Comparison of ENCODE assay signal across 1 cellular context in the genomic region with DNA sequence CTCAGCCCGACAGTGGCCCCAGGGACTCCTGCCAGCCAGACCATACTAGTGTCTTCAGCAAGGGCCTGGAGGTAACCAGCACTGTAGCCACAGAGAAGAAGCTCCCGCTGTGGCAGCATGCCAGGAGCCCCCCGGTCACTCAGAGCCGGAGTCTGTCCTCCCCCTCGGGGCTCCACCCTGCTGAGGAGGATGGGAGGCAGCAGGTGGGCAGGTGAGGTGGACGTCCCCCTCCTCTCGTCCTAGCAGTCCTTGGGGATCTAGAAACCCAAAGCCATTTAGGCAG.
TF ChIP-seq lines count a peak whose summit lies in the region.

No MANE protein-coding gene starts in this region.

TF ChIP-seq in HepG2, 621 proteins besides CTCF, POLR2A, EP300 and RAD21:
- TF ChIP-seq, protein P1, sequence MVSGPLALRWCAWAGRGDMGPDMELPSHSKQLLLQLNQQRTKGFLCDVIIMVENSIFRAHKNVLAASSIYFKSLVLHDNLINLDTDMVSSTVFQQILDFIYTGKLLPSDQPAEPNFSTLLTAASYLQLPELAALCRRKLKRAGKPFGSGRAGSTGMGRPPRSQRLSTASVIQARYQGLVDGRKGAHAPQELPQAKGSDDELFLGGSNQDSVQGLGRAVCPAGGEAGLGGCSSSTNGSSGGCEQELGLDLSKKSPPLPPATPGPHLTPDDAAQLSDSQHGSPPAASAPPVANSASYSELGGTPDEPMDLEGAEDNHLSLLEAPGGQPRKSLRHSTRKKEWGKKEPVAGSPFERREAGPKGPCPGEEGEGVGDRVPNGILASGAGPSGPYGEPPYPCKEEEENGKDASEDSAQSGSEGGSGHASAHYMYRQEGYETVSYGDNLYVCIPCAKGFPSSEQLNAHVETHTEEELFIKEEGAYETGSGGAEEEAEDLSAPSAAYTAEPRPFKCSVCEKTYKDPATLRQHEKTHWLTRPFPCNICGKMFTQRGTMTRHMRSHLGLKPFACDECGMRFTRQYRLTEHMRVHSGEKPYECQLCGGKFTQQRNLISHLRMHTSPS (CRISPR knock-in tag; IDR thresholded peaks at IDR 0.05; ENCODE audit: low read depth), result no peak
- TF ChIP-seq, protein P2, sequence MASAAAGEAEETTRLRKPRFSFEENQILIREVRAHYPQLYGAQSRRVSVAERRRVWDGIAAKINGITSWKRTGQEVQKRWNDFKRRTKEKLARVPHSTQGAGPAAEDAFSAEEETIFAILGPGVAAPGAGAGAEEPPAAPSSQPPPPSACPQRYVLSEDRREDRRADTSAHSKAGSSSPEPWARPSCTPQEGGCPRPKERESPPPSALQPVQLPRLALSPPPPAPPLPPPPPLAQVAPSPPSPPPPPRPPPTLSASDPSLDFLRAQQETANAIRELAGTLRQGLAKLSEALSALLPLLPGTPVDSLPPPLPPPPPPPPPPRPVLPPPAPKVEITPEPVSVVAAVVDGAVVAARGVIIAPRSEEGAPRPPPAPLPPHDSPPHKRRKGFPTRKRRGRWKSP (CRISPR knock-in tag; IDR thresholded peaks at IDR 0.05), result no peak
- TF ChIP-seq ZNF761 (CRISPR knock-in tag; conservative IDR thresholded peaks at IDR 0.05), result no peak
- TF ChIP-seq, protein P3, sequence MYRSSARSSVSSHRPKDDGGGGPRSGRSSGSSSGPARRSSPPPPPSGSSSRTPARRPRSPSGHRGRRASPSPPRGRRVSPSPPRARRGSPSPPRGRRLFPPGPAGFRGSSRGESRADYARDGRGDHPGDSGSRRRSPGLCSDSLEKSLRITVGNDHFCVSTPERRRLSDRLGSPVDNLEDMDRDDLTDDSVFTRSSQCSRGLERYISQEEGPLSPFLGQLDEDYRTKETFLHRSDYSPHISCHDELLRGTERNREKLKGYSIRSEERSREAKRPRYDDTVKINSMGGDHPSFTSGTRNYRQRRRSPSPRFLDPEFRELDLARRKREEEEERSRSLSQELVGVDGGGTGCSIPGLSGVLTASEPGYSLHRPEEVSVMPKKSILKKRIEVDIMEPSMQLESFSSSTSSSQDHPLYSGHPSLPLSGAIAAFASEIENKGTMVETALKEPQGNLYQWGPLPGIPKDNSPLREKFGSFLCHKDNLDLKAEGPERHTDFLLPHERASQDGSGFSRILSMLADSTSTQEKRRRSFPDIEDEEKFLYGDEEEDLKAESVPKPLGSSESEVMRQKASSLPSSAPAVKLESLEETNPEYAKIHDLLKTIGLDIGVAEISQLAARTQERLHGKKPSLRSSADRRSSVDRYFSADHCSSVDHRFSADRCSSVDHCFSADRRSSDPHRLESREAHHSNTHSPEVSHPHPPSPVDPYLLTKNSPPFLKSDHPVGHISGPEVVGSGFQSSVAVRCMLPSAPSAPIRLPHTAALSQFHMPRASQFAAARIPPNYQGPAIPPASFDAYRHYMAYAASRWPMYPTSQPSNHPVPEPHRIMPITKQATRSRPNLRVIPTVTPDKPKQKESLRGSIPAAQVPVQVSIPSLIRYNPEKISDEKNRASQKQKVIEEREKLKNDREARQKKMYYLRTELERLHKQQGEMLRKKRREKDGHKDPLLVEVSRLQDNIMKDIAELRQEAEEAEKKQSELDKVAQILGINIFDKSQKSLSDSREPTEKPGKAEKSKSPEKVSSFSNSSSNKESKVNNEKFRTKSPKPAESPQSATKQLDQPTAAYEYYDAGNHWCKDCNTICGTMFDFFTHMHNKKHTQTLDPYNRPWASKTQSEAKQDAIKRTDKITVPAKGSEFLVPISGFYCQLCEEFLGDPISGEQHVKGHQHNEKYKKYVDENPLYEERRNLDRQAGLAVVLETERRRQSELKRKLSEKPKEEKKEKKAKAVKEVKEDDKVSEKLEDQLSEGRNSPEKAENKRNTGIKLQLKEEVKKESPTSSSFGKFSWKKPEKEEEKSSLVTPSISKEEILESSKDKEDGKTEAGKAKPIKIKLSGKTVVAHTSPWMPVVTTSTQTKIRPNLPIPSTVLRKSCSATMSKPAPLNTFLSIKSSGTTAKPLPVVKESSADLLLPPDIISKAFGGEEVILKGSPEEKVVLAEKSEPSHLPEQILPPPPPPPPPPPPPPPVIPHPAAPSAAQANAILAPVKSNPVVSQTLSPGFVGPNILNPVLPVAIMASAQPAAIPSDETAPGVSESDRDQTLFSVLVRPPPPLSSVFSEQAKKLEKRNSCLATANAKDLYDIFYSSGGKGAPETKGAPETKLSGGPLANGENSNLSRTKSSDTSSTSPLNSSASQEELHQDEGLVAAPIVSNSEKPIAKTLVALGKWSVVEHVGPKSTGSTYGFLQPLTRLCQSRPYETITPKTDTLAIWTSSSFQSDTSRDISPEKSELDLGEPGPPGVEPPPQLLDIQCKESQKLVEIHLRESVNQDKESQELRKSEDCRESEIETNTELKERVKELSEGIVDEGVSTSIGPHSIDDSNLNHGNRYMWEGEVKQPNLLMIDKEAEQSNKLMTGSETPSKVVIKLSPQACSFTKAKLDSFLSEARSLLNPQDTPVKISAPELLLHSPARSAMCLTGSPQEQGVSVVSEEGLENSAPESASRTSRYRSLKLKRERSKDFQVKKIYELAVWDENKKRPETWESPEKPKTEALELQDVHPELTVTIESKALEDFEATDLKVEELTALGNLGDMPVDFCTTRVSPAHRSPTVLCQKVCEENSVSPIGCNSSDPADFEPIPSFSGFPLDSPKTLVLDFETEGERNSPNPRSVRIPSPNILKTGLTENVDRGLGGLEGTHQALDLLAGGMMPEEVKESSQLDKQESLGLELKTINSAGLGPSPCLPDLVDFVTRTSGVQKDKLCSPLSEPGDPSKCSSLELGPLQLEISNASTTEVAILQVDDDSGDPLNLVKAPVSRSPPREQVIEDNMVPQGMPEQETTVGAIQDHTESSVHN (CRISPR knock-in tag; IDR thresholded peaks at IDR 0.05), result no peak
- no peak for TF ChIP-seq YEATS2 (CRISPR knock-in tag; IDR thresholded peaks at IDR 0.05; ENCODE audit: borderline replicate concordance)
TF ChIP-seq in HepG2: peak in this region for 0.
